ENCODE assay signal across 28 cellular contexts in the genomic region with DNA sequence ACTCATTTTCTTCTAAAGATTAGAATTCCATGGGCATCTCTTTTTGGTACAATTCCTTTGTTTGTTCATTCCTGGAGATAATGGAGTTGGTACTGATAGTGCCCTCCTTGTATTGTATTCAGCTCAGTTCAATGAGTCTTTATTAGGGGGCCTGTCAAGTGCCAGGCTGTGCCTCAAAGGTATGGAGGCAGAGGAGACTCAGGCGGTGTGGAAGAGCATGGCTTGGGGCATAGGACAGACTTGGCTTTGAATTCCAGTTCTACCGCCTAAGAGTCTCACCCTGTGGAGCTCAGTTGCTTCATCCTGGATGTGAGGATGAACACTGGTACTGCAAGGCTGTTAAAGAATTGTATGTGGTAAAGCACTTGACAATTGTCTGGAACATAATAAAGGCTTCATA. TPM values are rescaled to one million over a fixed set of nuclear protein-coding genes. Genes with fewer than 3 reads are reported as not detected.
DNase-seq lines count a peak whose midpoint lies in the region; ATAC-seq lines count a peak whose summit lies in the region.
"Had no signal": no experiment of that assay in that cellular context is flagged by ENCODE, and none has a peak within 500 bp of the region (broad histone marks: within the 10 kb centered on the region; RNA-seq: fewer than 3 reads in every experiment).

No MANE protein-coding gene starts in this region.

- H4K8ac ChIP-seq in trophoblast cell (ENCODE audit: low read depth, low read length) = no peak overlapping the region

- no CpG with 5 or more reads among the region's 2 CpGs for WGBS in trophoblast cell (ENCODE audit: extremely low coverage, insufficient coverage, insufficient read length)

- peak in 30 of 61 donors; percentile 13 to 81 (median 44) for DNase-seq in caudate nucleus (lab: John Stamatoyannopoulos, UW)
- peak; percentile 54 to 67 for DNase-seq in hippocampal formation (lab: John Stamatoyannopoulos, UW)
- no peak for DNase-seq in trophoblast cell
- no peak for DNase-seq in CD8-positive, alpha-beta memory T cell
- no peak for DNase-seq in activated CD4-positive, alpha-beta T cell treated with anti-CD3 and anti-CD28 coated beads for 48 hours
- DNase-seq in stimulated activated naive B cell treated with anti-CD40 and anti-IgM and Interleukin-4, amounts not matched to agents 10 μg/mL and 1 μg/mL and 100 μg/mL, for 72 hours = no peak
- DNase-seq: activated CD8-positive, alpha-beta T cell treated with anti-CD3 and anti-CD28 coated beads for 36 hours; CD4-positive, CD25-positive, alpha-beta regulatory T cell; EL; gastrocnemius medialis; islet precursor cell; Karpas-422; MV-4-11; NCI-H1436 treated with DMSO at 0.1 percent for 48 hours; NCI-H446; NCI-H774; RPMI8226; stimulated activated naive CD8-positive, alpha-beta T cell treated with anti-CD3 and anti-CD28 coated beads, Interleukin-15, amount 100 ng/mL, for 72 hours; upper lobe of right lung had no signal

- H2AFZ ChIP-seq in trophoblast cell (ENCODE audit: insufficient read depth, low read length, poor library complexity) = no peak overlapping the region

- no peaks in the 10 kb centered on the region for H3K27me3 ChIP-seq in trophoblast cell (ENCODE audit: insufficient read depth, low read length)
- H3K27me3 ChIP-seq in CD8-positive, alpha-beta memory T cell (ENCODE audit: insufficient read depth, low read length, poor library complexity, severe bottlenecking) = no peaks in the 10 kb centered on the region
- H3K27me3 ChIP-seq: cardiac muscle cell, gastrocnemius medialis, upper lobe of right lung had no signal

- H4K12ac ChIP-seq in trophoblast cell (ENCODE audit: low read depth, low read length) = no peak overlapping the region

- H3K4me3 ChIP-seq in trophoblast cell (ENCODE audit: low read depth, low read length) = no peak overlapping the region
- H3K4me3 ChIP-seq in CD8-positive, alpha-beta memory T cell (ENCODE audit: low read length) = no peak overlapping the region
- H3K4me3 ChIP-seq: cardiac muscle cell, gastrocnemius medialis, GM12878, prostate gland, upper lobe of right lung had no signal

- H3K27ac Mint-ChIP-seq in CD8-positive, alpha-beta memory T cell = no peak overlapping the region
- no peak overlapping the region for H3K27ac Mint-ChIP-seq in stimulated activated naive B cell treated with anti-CD40 and anti-IgM and Interleukin-4, amounts not matched to agents 10 μg/mL and 1 μg/mL and 100 μg/mL, for 72 hours
- H3K27ac Mint-ChIP-seq: activated CD8-positive, alpha-beta T cell treated with anti-CD3 and anti-CD28 coated beads for 36 hours; activated naive CD4-positive, alpha-beta T cell treated with anti-CD3 and anti-CD28 coated beads, Interleukin-2, amount 50 U/mL, for 72 hours; activated T-helper 2 cell treated with anti-CD3 and anti-CD28 coated beads, Interferon-gamma antibody, Interleukin-2, Interleukin-4, amounts not matched to agents 10 μg/mL and 5 μg/mL and 100 μg/mL, durations not matched to agents 14 hours and 24 hours and 36 hours; dendritic cell treated with granulocyte-macrophage colony-stimulating factor and Interleukin-4, amounts not matched to agents 40 ng/mL and 50 ng/mL, for 4 days; stimulated activated naive CD8-positive, alpha-beta T cell treated with anti-CD3 and anti-CD28 coated beads, Interleukin-15, amount 100 ng/mL, for 72 hours had no signal

- CTCF ChIA-PET in CD8-positive, alpha-beta memory T cell (lab: Charles Lee) = no interaction called here

- no peaks in the 10 kb centered on the region for H3K9me3 ChIP-seq in trophoblast cell (ENCODE audit: insufficient read depth, low read depth, low read length)
- H3K9me3 ChIP-seq in CD8-positive, alpha-beta memory T cell (ENCODE audit: low read length) = no peaks in the 10 kb centered on the region
- H3K9me3 ChIP-seq: gastrocnemius medialis, prostate gland, upper lobe of right lung had no signal

- H3K18ac ChIP-seq in trophoblast cell (ENCODE audit: low read length) = no peak overlapping the region

- peaks cover 17% of the 10 kb centered on the region for H3K79me1 ChIP-seq in trophoblast cell (ENCODE audit: low read length)

- no peak overlapping the region for H2BK5ac ChIP-seq in trophoblast cell (ENCODE audit: low read depth, low read length, poor library complexity)

- no peak overlapping the region for H3K4me2 ChIP-seq in trophoblast cell (ENCODE audit: low read length)

- POLR2A ChIA-PET in CD8-positive, alpha-beta memory T cell (lab: Charles Lee) = no interaction called here

- no peak overlapping the region for H3K4me3 Mint-ChIP-seq in CD8-positive, alpha-beta memory T cell
- no peak overlapping the region for H3K4me3 Mint-ChIP-seq in stimulated activated naive B cell treated with anti-CD40 and anti-IgM and Interleukin-4, amounts not matched to agents 10 μg/mL and 1 μg/mL and 100 μg/mL, for 72 hours
- H3K4me3 Mint-ChIP-seq: activated CD8-positive, alpha-beta T cell treated with anti-CD3 and anti-CD28 coated beads for 36 hours; CD4-positive, CD25-positive, alpha-beta regulatory T cell; dendritic cell treated with granulocyte-macrophage colony-stimulating factor and Interleukin-4, amounts not matched to agents 40 ng/mL and 50 ng/mL, for 4 days; stimulated activated naive CD8-positive, alpha-beta T cell treated with anti-CD3 and anti-CD28 coated beads, Interleukin-15, amount 100 ng/mL, for 72 hours had no signal

- peak overlapping the region; percentile 94 for H2AK5ac ChIP-seq in trophoblast cell (ENCODE audit: low read length)

- H2BK12ac ChIP-seq in trophoblast cell (ENCODE audit: low read length) = no peak overlapping the region

- H3K14ac ChIP-seq in trophoblast cell (ENCODE audit: low read length) = no peak overlapping the region

- H4K91ac ChIP-seq in trophoblast cell (ENCODE audit: low read depth, low read length) = no peak overlapping the region

- H3K9ac ChIP-seq in trophoblast cell (ENCODE audit: low read length) = no peak overlapping the region

- peaks cover 18 to 22% of the 10 kb centered on the region in 2 experiments for H3K4me1 ChIP-seq in trophoblast cell (ENCODE audit: control insufficient read depth in 1 of 2, insufficient read depth in 2 of 2, low read length in 2 of 2)
- no peaks in the 10 kb centered on the region for H3K4me1 ChIP-seq in CD8-positive, alpha-beta memory T cell (ENCODE audit: insufficient read depth, low read length)
- H3K4me1 ChIP-seq: prostate gland had no signal

- peaks cover 5 to 13% of the 10 kb centered on the region in 2 donors for H3K27me3 Mint-ChIP-seq in CD8-positive, alpha-beta memory T cell
- no peaks in the 10 kb centered on the region for H3K27me3 Mint-ChIP-seq in stimulated activated naive B cell treated with anti-CD40 and anti-IgM and Interleukin-4, amounts not matched to agents 10 μg/mL and 1 μg/mL and 100 μg/mL, for 72 hours
- H3K27me3 Mint-ChIP-seq: dendritic cell treated with granulocyte-macrophage colony-stimulating factor and Interleukin-4, amounts not matched to agents 40 ng/mL and 50 ng/mL, for 4 days; stimulated activated naive CD8-positive, alpha-beta T cell treated with anti-CD3 and anti-CD28 coated beads, Interleukin-15, amount 100 ng/mL, for 72 hours had no signal

- H3K36me3 Mint-ChIP-seq in CD8-positive, alpha-beta memory T cell = no peaks in the 10 kb centered on the region
- no peaks in the 10 kb centered on the region for H3K36me3 Mint-ChIP-seq in stimulated activated naive B cell treated with anti-CD40 and anti-IgM and Interleukin-4, amounts not matched to agents 10 μg/mL and 1 μg/mL and 100 μg/mL, for 72 hours
- H3K36me3 Mint-ChIP-seq: activated naive CD4-positive, alpha-beta T cell treated with anti-CD3 and anti-CD28 coated beads, Interleukin-2, amount 50 U/mL, for 72 hours; CD4-positive, CD25-positive, alpha-beta regulatory T cell had no signal

- peaks cover 13% of the 10 kb centered on the region for H3K79me2 ChIP-seq in trophoblast cell (ENCODE audit: control insufficient read depth, insufficient read depth, low read length, poor library complexity)

- no peak overlapping the region for H3K23ac ChIP-seq in trophoblast cell (ENCODE audit: low read length)

- no peaks in the 10 kb centered on the region for H3K4me1 Mint-ChIP-seq in CD8-positive, alpha-beta memory T cell
- H3K4me1 Mint-ChIP-seq in stimulated activated naive B cell treated with anti-CD40 and anti-IgM and Interleukin-4, amounts not matched to agents 10 μg/mL and 1 μg/mL and 100 μg/mL, for 72 hours = no peaks in the 10 kb centered on the region
- H3K4me1 Mint-ChIP-seq: CD4-positive, CD25-positive, alpha-beta regulatory T cell; stimulated activated naive CD8-positive, alpha-beta T cell treated with anti-CD3 and anti-CD28 coated beads, Interleukin-15, amount 100 ng/mL, for 72 hours had no signal

- ATAC-seq in GM19035 (IDR thresholded peaks at IDR 0.05; ENCODE audit: unreplicated experiment) = no peak
- ATAC-seq in stimulated activated naive B cell treated with anti-CD40 and anti-IgM and Interleukin-4, amounts not matched to agents 10 μg/mL and 1 μg/mL and 100 μg/mL, for 72 hours (replicated peaks) = no peak
- ATAC-seq: activated CD4-positive, CD25-positive, alpha-beta regulatory T cell treated with anti-CD3 and anti-CD28 coated beads, Interleukin-2, amount 50 U/mL, for 24 hours; activated CD8-positive, alpha-beta T cell treated with anti-CD3 and anti-CD28 coated beads for 36 hours; activated naive CD4-positive, alpha-beta T cell treated with anti-CD3 and anti-CD28 coated beads, Interleukin-2, amount 50 U/mL, for 72 hours; gastrocnemius medialis; GM12878; stimulated activated naive CD8-positive, alpha-beta T cell treated with anti-CD3 and anti-CD28 coated beads, Interleukin-15, amount 100 ng/mL, for 72 hours; upper lobe of right lung had no signal

- H3K4ac ChIP-seq in trophoblast cell (ENCODE audit: low read depth, low read length) = peak overlapping the region; percentile 73

- peak overlapping the region; percentile 94 for H3K27ac ChIP-seq in caudate nucleus (ENCODE audit: low read depth, low read length)
- H3K27ac ChIP-seq in trophoblast cell (ENCODE audit: low read depth, low read length) = no peak overlapping the region
- no peak overlapping the region for H3K27ac ChIP-seq in CD8-positive, alpha-beta memory T cell (ENCODE audit: low read depth, low read length)
- H3K27ac ChIP-seq: cardiac muscle cell, gastrocnemius medialis, upper lobe of right lung had no signal

- H3K36me3 ChIP-seq in trophoblast cell (ENCODE audit: control insufficient read depth in 1 of 2, insufficient read depth in 2 of 2, low read length in 2 of 2) = peaks cover 0 to 3% of the 10 kb centered on the region in 2 experiments
- no peaks in the 10 kb centered on the region for H3K36me3 ChIP-seq in CD8-positive, alpha-beta memory T cell (ENCODE audit: insufficient read depth, low read length)
- H3K36me3 ChIP-seq: cardiac muscle cell, gastrocnemius medialis, prostate gland, upper lobe of right lung had no signal

- no peaks in the 10 kb centered on the region for H3K9me3 Mint-ChIP-seq in CD8-positive, alpha-beta memory T cell
- H3K9me3 Mint-ChIP-seq in stimulated activated naive B cell treated with anti-CD40 and anti-IgM and Interleukin-4, amounts not matched to agents 10 μg/mL and 1 μg/mL and 100 μg/mL, for 72 hours = no peaks in the 10 kb centered on the region
- H3K9me3 Mint-ChIP-seq: activated CD8-positive, alpha-beta T cell treated with anti-CD3 and anti-CD28 coated beads for 36 hours; activated naive CD4-positive, alpha-beta T cell treated with anti-CD3 and anti-CD28 coated beads, Interleukin-2, amount 50 U/mL, for 72 hours; activated T-helper 2 cell treated with anti-CD3 and anti-CD28 coated beads, Interferon-gamma antibody, Interleukin-2, Interleukin-4, amounts not matched to agents 10 μg/mL and 5 μg/mL and 100 μg/mL, durations not matched to agents 14 hours and 24 hours and 36 hours; dendritic cell treated with granulocyte-macrophage colony-stimulating factor and Interleukin-4, amounts not matched to agents 40 ng/mL and 50 ng/mL, for 4 days; stimulated activated naive CD8-positive, alpha-beta T cell treated with anti-CD3 and anti-CD28 coated beads, Interleukin-15, amount 100 ng/mL, for 72 hours had no signal

- H2BK120ac ChIP-seq in trophoblast cell (ENCODE audit: insufficient read depth, low read length, poor library complexity) = no peak overlapping the region

RNA-seq across cellular contexts. Expression of gene SCHIP1, which starts 47.6 kb away (rescaled TPM):
- 12.8 and 13.8 TPM in 2 replicates for polyA plus RNA-seq in trophoblast cell (2013)
- not detected for total RNA-seq in CD8-positive, alpha-beta memory T cell
- not detected for polyA plus RNA-seq in CD8-positive, alpha-beta memory T cell
- total RNA-seq: activated CD8-positive, alpha-beta T cell treated with anti-CD3 and anti-CD28 coated beads for 36 hours; activated naive CD4-positive, alpha-beta T cell treated with anti-CD3 and anti-CD28 coated beads, Interleukin-2, amount 50 U/mL, for 72 hours; CD4-positive, CD25-positive, alpha-beta regulatory T cell; T-helper 1 cell treated with Interleukin-12 subunit alpha and Interleukin-12 subunit beta and Interleukin-4 antibody, amounts not matched to agents 30 ng/mL and 1 ng/mL, for 36 hours had no signal
- polyA plus RNA-seq: CD4-positive, CD25-positive, alpha-beta regulatory T cell had no signal

Comparison
In these comparisons a context has a peak if more than half of its experiments do, and no peak if none do; other contexts are left out.
1. DNase-seq: peak in hippocampal formation (2 of 2); none in trophoblast cell (0 of 2), CD8-positive, alpha-beta memory T cell (0 of 5), activated CD4-positive, alpha-beta T cell treated with anti-CD3 and anti-CD28 coated beads for 48 hours (single experiment) and stimulated activated naive B cell treated with anti-CD40 and anti-IgM and Interleukin-4, amounts not matched to agents 10 μg/mL and 1 μg/mL and 100 μg/mL, for 72 hours (single experiment).